Comparison of ENCODE assay signal across 15 cellular contexts in the genomic region with DNA sequence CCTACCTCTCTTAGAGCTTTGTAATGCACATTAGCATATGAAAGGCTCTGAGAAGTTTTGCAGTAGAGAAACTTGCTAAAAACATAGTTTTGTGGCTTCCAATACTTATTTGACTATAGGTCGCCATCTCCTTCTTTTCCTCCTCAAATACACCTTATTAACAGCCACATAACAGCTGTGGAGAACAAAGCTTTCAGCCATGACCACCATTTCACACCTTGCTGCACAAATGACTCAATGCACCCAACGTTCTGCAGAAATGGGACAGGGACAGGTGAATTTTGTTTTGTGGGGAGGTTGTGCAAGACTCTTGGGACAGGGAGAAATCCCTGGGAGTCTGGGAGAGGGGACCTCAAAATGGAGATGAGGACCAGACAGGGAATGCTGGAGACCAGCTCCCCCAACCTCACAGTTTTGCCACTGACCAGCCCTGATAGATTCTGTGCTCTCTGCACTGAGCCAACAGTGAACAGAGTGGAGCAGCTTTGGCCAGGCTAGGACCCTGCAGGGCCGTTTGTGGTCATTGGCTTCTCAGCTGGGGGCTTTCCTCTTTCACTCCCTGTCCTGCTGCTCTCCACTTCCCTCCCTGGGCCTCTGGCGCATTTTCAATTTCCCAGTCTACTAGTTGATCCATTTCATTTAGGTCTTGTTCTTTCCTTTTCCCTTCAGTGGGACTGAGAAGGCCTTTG. TPM values are rescaled to one million over a fixed set of nuclear protein-coding genes. Genes with fewer than 3 reads are reported as not detected.
DNase-seq lines count a peak whose midpoint lies in the region; ATAC-seq lines count a peak whose summit lies in the region.
"Had no signal": no experiment of that assay in that cellular context is flagged by ENCODE, and none has a peak within 500 bp of the region (broad histone marks: within the 10 kb centered on the region; RNA-seq: fewer than 3 reads in every experiment).

No MANE protein-coding gene starts in this region.

- H3K27me3 Mint-ChIP-seq in activated CD4-positive, alpha-beta T cell treated with anti-CD3 and anti-CD28 coated beads for 36 hours = peaks cover 6% of the 10 kb centered on the region

- no peak overlapping the region for H3K27ac Mint-ChIP-seq in activated CD4-positive, alpha-beta T cell treated with anti-CD3 and anti-CD28 coated beads for 36 hours
- H3K27ac Mint-ChIP-seq: T-cell had no signal

- H3K4me3 Mint-ChIP-seq in activated CD4-positive, alpha-beta T cell treated with anti-CD3 and anti-CD28 coated beads for 36 hours = no peak overlapping the region
- H3K4me3 Mint-ChIP-seq: neural crest cell, T-cell had no signal

- peak; percentile 36 for ATAC-seq in activated CD4-positive, alpha-beta T cell treated with anti-CD3 and anti-CD28 coated beads for 36 hours
- peak; percentile 92 for ATAC-seq in GM21529 (IDR thresholded peaks at IDR 0.05; ENCODE audit: unreplicated experiment)
- ATAC-seq in HG03095 (IDR thresholded peaks at IDR 0.05; ENCODE audit: unreplicated experiment) = peak; percentile 84
- ATAC-seq: T-cell had no signal

- no peaks in the 10 kb centered on the region for H3K36me3 Mint-ChIP-seq in activated CD4-positive, alpha-beta T cell treated with anti-CD3 and anti-CD28 coated beads for 36 hours (ENCODE audit: low read depth)
- H3K36me3 Mint-ChIP-seq: T-cell had no signal

- peak; percentile 10 for DNase-seq in activated CD4-positive, alpha-beta T cell treated with anti-CD3 and anti-CD28 coated beads for 36 hours
- DNase-seq in activated CD4-positive, alpha-beta T cell treated with anti-CD3 and anti-CD28 coated beads for 4 hours = no peak
- DNase-seq in germinal center (ENCODE audit: low spot score) = peak; percentile 28
- no peak for DNase-seq in HuH-7.5 (ENCODE audit: low spot score)
- no peak for DNase-seq in mucosa of gallbladder (ENCODE audit: low spot score)
- no peak for DNase-seq in SHP77 (lab: John Stamatoyannopoulos, UW)
- DNase-seq: activated CD4-positive, alpha-beta T cell treated with anti-CD3 and anti-CD28 coated beads, Interleukin-2, amount 50 U/mL, for 4 hours; dermis blood vessel endothelial cell; foreskin melanocyte; kidney glomerular epithelial cell; NCI-H187; T-cell had no signal

- H3K4me1 Mint-ChIP-seq in activated CD4-positive, alpha-beta T cell treated with anti-CD3 and anti-CD28 coated beads for 36 hours = no peaks in the 10 kb centered on the region
- H3K4me1 Mint-ChIP-seq: neural crest cell, T-cell had no signal

- intact Hi-C loops in activated CD4-positive, alpha-beta T cell treated with anti-CD3 and anti-CD28 coated beads for 36 hours (cut with DNase I, micrococcal nuclease) = no loop called here

- H3K9me3 Mint-ChIP-seq in activated CD4-positive, alpha-beta T cell treated with anti-CD3 and anti-CD28 coated beads for 36 hours (ENCODE audit: low read depth) = no peaks in the 10 kb centered on the region
- H3K9me3 Mint-ChIP-seq: T-cell had no signal

- POLR2A ChIA-PET in activated CD4-positive, alpha-beta T cell treated with anti-CD3 and anti-CD28 coated beads for 36 hours (lab: Charles Lee) = no interaction called here

- CTCF ChIA-PET in activated CD4-positive, alpha-beta T cell treated with anti-CD3 and anti-CD28 coated beads for 36 hours (lab: Charles Lee) = interaction anchor here (0.8 kb wide), 1 partner anchor 264 kb away, joined by 3 read pairs; no protein-coding TSS in a partner anchor

RNA-seq across cellular contexts. Expression of a gene that starts 16.6 kb away (rescaled TPM):
- not detected for total RNA-seq in activated CD4-positive, alpha-beta T cell treated with anti-CD3 and anti-CD28 coated beads for 36 hours
- total RNA-seq in mucosa of gallbladder = 0.17 TPM
- total RNA-seq: dermis blood vessel endothelial cell had no signal

Comparison
In these comparisons a context has a peak if more than half of its experiments do, and no peak if none do; other contexts are left out.
1. DNase-seq: peak in activated CD4-positive, alpha-beta T cell treated with anti-CD3 and anti-CD28 coated beads for 36 hours (single experiment) and germinal center (single experiment); none in activated CD4-positive, alpha-beta T cell treated with anti-CD3 and anti-CD28 coated beads for 4 hours (0 of 2), HuH-7.5 (single experiment), mucosa of gallbladder (single experiment) and SHP77 (0 of 2).
2. ATAC-seq: peak in every context shown above with its lines; median percentile 92 in GM21529; 84 in HG03095; 36 in activated CD4-positive, alpha-beta T cell treated with anti-CD3 and anti-CD28 coated beads for 36 hours.